1 cellular context compared by ENCODE assay signal in the genomic region with DNA sequence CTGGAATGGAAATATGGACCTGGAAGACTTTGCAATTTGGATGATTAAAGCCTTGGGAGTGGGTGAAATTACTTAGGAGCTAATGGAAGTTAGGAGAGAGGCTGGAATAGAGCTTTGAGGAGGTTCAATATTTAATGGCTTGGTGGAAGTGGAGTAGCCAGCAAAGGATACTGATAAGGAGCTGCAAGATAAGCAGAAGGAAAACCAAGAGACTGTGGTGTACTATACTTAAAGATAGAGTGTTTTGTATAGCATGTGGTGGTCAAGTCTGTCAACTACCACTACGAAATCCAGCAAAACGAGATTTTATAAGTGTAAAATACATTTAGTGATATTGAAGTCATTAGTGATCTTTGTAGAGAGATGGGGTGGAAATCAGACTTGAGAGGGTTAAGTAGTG.
TF ChIP-seq lines count a peak whose summit lies in the region.

No MANE protein-coding gene starts in this region.

TF ChIP-seq in K562, 482 proteins besides CTCF, POLR2A, EP300 and RAD21 (continued from another document):
- TF ChIP-seq, protein P1, sequence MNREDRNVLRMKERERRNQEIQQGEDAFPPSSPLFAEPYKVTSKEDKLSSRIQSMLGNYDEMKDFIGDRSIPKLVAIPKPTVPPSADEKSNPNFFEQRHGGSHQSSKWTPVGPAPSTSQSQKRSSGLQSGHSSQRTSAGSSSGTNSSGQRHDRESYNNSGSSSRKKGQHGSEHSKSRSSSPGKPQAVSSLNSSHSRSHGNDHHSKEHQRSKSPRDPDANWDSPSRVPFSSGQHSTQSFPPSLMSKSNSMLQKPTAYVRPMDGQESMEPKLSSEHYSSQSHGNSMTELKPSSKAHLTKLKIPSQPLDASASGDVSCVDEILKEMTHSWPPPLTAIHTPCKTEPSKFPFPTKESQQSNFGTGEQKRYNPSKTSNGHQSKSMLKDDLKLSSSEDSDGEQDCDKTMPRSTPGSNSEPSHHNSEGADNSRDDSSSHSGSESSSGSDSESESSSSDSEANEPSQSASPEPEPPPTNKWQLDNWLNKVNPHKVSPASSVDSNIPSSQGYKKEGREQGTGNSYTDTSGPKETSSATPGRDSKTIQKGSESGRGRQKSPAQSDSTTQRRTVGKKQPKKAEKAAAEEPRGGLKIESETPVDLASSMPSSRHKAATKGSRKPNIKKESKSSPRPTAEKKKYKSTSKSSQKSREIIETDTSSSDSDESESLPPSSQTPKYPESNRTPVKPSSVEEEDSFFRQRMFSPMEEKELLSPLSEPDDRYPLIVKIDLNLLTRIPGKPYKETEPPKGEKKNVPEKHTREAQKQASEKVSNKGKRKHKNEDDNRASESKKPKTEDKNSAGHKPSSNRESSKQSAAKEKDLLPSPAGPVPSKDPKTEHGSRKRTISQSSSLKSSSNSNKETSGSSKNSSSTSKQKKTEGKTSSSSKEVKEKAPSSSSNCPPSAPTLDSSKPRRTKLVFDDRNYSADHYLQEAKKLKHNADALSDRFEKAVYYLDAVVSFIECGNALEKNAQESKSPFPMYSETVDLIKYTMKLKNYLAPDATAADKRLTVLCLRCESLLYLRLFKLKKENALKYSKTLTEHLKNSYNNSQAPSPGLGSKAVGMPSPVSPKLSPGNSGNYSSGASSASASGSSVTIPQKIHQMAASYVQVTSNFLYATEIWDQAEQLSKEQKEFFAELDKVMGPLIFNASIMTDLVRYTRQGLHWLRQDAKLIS (CRISPR knock-in tag; IDR thresholded peaks at IDR 0.05) = no peak
- TF ChIP-seq TAF9B (IDR thresholded peaks at IDR 0.05; ENCODE audit: partially characterized antibody) (no peak), SMAD4 (CRISPR knock-in tag; conservative IDR thresholded peaks at IDR 0.05) (peak; percentile 70), CBFA2T2 (conservative IDR thresholded peaks at IDR 0.05) (peak; percentile 66), ZNF133 (CRISPR knock-in tag; IDR thresholded peaks at IDR 0.05) (no peak), MYNN (IDR thresholded peaks at IDR 0.05) (no peak), MYNN (CRISPR knock-in tag; IDR thresholded peaks at IDR 0.05) (no peak), MIER1 (IDR thresholded peaks at IDR 0.05; ENCODE audit: low read depth) (no peak), TAL1 (IDR thresholded peaks at IDR 0.05) (peak; percentile 67), NCOR1 (IDR thresholded peaks at IDR 0.05) (peak; percentile 61), MTA2 (IDR thresholded peaks at IDR 0.05; ENCODE audit: low read depth) (0 out of 2 replicates have a peak, but pooled peaks have one; percentile 48), DPF2 (IDR thresholded peaks at IDR 0.05) (peak; percentile 63), ARNT (IDR thresholded peaks at IDR 0.05) (no peak), OTX1 (CRISPR knock-in tag; IDR thresholded peaks at IDR 0.05) (no peak), ZNF384 (IDR thresholded peaks at IDR 0.05; ENCODE audit: low read depth, low read length) (no peak), EP400 (IDR thresholded peaks at IDR 0.05) (no peak), PML (IDR thresholded peaks at IDR 0.05; ENCODE audit: low read length) (peak; percentile 48; the same call in 1 of the 2 replicates), ZNF41 (CRISPR knock-in tag; conservative IDR thresholded peaks at IDR 0.05) (no peak), ZNF445 (CRISPR knock-in tag; IDR thresholded peaks at IDR 0.05; ENCODE audit: low read depth) (no peak), ZNF12 (CRISPR knock-in tag; IDR thresholded peaks at IDR 0.05) (no peak), TEAD4 (IDR thresholded peaks at IDR 0.05; ENCODE audit: low read length) (peak; percentile 81), TEAD4 (CRISPR knock-in tag; IDR thresholded peaks at IDR 0.05; ENCODE audit: borderline replicate concordance) (no peak), PHB2 (IDR thresholded peaks at IDR 0.05; ENCODE audit: low read depth) (no peak), ESRRA (IDR thresholded peaks at IDR 0.05; ENCODE audit: borderline replicate concordance, low read depth) (no peak), SMAD2 (IDR thresholded peaks at IDR 0.05; ENCODE audit: low read depth, low read length) (no peak), TOE1 (IDR thresholded peaks at IDR 0.05; ENCODE audit: borderline replicate concordance) (no peak), TOE1 (CRISPR knock-in tag; IDR thresholded peaks at IDR 0.05; ENCODE audit: borderline replicate concordance, low read depth) (no peak), CCAR2 (IDR thresholded peaks at IDR 0.05; ENCODE audit: low read depth, low read length) (no peak), ZNF586 (CRISPR knock-in tag; conservative IDR thresholded peaks at IDR 0.05) (no peak), ZNF121 (CRISPR knock-in tag; conservative IDR thresholded peaks at IDR 0.05) (no peak), ETV6 (IDR thresholded peaks at IDR 0.05; ENCODE audit: borderline replicate concordance in 1 of 2, low read depth in 2 of 2, low read length in 1 of 2) (no peak), ETV6 (CRISPR knock-in tag; IDR thresholded peaks at IDR 0.05; ENCODE audit: borderline replicate concordance) (no peak), JUND (IDR thresholded peaks at IDR 0.05; ENCODE audit: borderline replicate concordance, low read depth, low read length) (no peak), JUND (tag; IDR thresholded peaks at IDR 0.05; ENCODE audit: borderline replicate concordance, low read depth, low read length) (no peak), DACH1 (IDR thresholded peaks at IDR 0.05; ENCODE audit: partially characterized antibody) (no peak), RFX1 (IDR thresholded peaks at IDR 0.05) (no peak), SRSF9 (IDR thresholded peaks at IDR 0.05; ENCODE audit: borderline replicate concordance, low read depth, low read length) (no peak), ATF1 (CRISPR knock-in tag; IDR thresholded peaks at IDR 0.05) (no peak), ATF1 (tag; IDR thresholded peaks at IDR 0.05) (no peak), GATAD2A (IDR thresholded peaks at IDR 0.05) (no peak), KLF16 (IDR thresholded peaks at IDR 0.05) (0 out of 2 replicates have a peak, but pooled peaks have one; percentile 15), STAG1 (CRISPR knock-in tag; IDR thresholded peaks at IDR 0.05; ENCODE audit: borderline replicate concordance) (no peak), SPI1 (IDR thresholded peaks at IDR 0.05; ENCODE audit: borderline replicate concordance, low read depth, low read length) (no peak)
- TF ChIP-seq, protein P2, sequence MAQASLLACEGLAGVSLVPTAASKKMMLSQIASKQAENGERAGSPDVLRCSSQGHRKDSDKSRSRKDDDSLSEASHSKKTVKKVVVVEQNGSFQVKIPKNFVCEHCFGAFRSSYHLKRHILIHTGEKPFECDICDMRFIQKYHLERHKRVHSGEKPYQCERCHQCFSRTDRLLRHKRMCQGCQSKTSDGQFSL (CRISPR knock-in tag; IDR thresholded peaks at IDR 0.05) = no peak
- TF ChIP-seq, protein P2 (tag; IDR thresholded peaks at IDR 0.05) = no peak
- TF ChIP-seq, protein P3, sequence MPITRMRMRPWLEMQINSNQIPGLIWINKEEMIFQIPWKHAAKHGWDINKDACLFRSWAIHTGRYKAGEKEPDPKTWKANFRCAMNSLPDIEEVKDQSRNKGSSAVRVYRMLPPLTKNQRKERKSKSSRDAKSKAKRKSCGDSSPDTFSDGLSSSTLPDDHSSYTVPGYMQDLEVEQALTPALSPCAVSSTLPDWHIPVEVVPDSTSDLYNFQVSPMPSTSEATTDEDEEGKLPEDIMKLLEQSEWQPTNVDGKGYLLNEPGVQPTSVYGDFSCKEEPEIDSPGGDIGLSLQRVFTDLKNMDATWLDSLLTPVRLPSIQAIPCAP (CRISPR knock-in tag; IDR thresholded peaks at IDR 0.05; ENCODE audit: borderline replicate concordance) = no peak
- TF ChIP-seq, protein P4, sequence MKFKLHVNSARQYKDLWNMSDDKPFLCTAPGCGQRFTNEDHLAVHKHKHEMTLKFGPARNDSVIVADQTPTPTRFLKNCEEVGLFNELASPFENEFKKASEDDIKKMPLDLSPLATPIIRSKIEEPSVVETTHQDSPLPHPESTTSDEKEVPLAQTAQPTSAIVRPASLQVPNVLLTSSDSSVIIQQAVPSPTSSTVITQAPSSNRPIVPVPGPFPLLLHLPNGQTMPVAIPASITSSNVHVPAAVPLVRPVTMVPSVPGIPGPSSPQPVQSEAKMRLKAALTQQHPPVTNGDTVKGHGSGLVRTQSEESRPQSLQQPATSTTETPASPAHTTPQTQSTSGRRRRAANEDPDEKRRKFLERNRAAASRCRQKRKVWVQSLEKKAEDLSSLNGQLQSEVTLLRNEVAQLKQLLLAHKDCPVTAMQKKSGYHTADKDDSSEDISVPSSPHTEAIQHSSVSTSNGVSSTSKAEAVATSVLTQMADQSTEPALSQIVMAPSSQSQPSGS (CRISPR knock-in tag; IDR thresholded peaks at IDR 0.05) = no peak
- TF ChIP-seq, protein P5, sequence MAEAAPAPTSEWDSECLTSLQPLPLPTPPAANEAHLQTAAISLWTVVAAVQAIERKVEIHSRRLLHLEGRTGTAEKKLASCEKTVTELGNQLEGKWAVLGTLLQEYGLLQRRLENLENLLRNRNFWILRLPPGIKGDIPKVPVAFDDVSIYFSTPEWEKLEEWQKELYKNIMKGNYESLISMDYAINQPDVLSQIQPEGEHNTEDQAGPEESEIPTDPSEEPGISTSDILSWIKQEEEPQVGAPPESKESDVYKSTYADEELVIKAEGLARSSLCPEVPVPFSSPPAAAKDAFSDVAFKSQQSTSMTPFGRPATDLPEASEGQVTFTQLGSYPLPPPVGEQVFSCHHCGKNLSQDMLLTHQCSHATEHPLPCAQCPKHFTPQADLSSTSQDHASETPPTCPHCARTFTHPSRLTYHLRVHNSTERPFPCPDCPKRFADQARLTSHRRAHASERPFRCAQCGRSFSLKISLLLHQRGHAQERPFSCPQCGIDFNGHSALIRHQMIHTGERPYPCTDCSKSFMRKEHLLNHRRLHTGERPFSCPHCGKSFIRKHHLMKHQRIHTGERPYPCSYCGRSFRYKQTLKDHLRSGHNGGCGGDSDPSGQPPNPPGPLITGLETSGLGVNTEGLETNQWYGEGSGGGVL (CRISPR knock-in tag; IDR thresholded peaks at IDR 0.05) = no peak
- TF ChIP-seq, protein P6, sequence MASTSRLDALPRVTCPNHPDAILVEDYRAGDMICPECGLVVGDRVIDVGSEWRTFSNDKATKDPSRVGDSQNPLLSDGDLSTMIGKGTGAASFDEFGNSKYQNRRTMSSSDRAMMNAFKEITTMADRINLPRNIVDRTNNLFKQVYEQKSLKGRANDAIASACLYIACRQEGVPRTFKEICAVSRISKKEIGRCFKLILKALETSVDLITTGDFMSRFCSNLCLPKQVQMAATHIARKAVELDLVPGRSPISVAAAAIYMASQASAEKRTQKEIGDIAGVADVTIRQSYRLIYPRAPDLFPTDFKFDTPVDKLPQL (IDR thresholded peaks at IDR 0.05; ENCODE audit: extremely low read depth, insufficient read length) = no peak
- TF ChIP-seq, protein P7, sequence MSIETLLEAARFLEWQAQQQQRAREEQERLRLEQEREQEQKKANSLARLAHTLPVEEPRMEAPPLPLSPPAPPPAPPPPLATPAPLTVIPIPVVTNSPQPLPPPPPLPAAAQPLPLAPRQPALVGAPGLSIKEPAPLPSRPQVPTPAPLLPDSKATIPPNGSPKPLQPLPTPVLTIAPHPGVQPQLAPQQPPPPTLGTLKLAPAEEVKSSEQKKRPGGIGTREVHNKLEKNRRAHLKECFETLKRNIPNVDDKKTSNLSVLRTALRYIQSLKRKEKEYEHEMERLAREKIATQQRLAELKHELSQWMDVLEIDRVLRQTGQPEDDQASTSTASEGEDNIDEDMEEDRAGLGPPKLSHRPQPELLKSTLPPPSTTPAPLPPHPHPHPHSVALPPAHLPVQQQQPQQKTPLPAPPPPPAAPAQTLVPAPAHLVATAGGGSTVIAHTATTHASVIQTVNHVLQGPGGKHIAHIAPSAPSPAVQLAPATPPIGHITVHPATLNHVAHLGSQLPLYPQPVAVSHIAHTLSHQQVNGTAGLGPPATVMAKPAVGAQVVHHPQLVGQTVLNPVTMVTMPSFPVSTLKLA (conservative IDR thresholded peaks at IDR 0.05) = 0 out of 4 replicates have a peak, but pooled peaks of 1 of the 2 experiments have one; percentile 15
- TF ChIP-seq, protein P8, sequence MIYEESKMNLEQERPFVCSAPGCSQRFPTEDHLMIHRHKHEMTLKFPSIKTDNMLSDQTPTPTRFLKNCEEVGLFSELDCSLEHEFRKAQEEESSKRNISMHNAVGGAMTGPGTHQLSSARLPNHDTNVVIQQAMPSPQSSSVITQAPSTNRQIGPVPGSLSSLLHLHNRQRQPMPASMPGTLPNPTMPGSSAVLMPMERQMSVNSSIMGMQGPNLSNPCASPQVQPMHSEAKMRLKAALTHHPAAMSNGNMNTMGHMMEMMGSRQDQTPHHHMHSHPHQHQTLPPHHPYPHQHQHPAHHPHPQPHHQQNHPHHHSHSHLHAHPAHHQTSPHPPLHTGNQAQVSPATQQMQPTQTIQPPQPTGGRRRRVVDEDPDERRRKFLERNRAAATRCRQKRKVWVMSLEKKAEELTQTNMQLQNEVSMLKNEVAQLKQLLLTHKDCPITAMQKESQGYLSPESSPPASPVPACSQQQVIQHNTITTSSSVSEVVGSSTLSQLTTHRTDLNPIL (CRISPR knock-in tag; IDR thresholded peaks at IDR 0.05) = no peak
